12 cellular contexts compared by ENCODE assay signal in genomic region chrX:10176121-10177003, GRCh38. TPM values are rescaled to one million over a fixed set of nuclear protein-coding genes. Genes with fewer than 3 reads are reported as not detected.
DNase-seq lines count a peak whose midpoint lies in the region; ATAC-seq, FAIRE-seq and TF ChIP-seq lines count a peak whose summit lies in the region.
"Had no signal": no experiment of that assay in that cellular context is flagged by ENCODE, and none has a peak within 500 bp of the region (broad histone marks: within the 10 kb centered on the region; RNA-seq: fewer than 3 reads in every experiment).

No MANE protein-coding gene starts in this region.

- no peak for DNase-seq in activated naive CD4-positive, alpha-beta T cell treated with anti-CD3 and anti-CD28 coated beads, Interleukin-2, amount 10 ng/mL, durations not matched to agents 7 days and 5 days
- no peak for DNase-seq in activated naive CD4-positive, alpha-beta T cell (lab: John Stamatoyannopoulos, UW)
- DNase-seq in UCSD-AML1 (lab: John Stamatoyannopoulos, UW; ENCODE audit: unreplicated experiment): peak; percentile 26
- DNase-seq in upper lobe of right lung: no peak
- no peak for DNase-seq in stimulated activated CD4-positive, alpha-beta T cell treated with anti-CD3 and anti-CD28 coated beads, Interleukin-15, amount 100 ng/mL, for 24 hours
- DNase-seq in cerebellum (ENCODE audit: low spot score): no peak
- DNase-seq: activated CD4-positive, alpha-beta T cell treated with anti-CD3 and anti-CD28 coated beads, Interleukin-2, amount 50 U/mL, for 4 hours; MM.1S had no signal

- TF ChIP-seq CTCF in upper lobe of right lung (IDR thresholded peaks at IDR 0.05): no peak

- H3K4me3 ChIP-seq in upper lobe of right lung: no peak overlapping the region
- H3K4me3 ChIP-seq: lung had no signal

- peak overlapping the region; percentile 42 for H3K27ac Mint-ChIP-seq in activated naive CD4-positive, alpha-beta T cell treated with anti-CD3 and anti-CD28 coated beads, Interleukin-2, amount 10 ng/mL, durations not matched to agents 7 days and 5 days

- peak; percentile 94 for FAIRE-seq in islet of Langerhans (lab: Jason Lieb, UNC)
- FAIRE-seq: A204.1 had no signal

- CTCF ChIA-PET in activated naive CD4-positive, alpha-beta T cell treated with anti-CD3 and anti-CD28 coated beads, Interleukin-2, amount 10 ng/mL, durations not matched to agents 7 days and 5 days (lab: Charles Lee): interaction anchor here (1.0 kb wide), 1 partner anchor 56 kb away, joined by 5 read pairs; no protein-coding TSS in a partner anchor

- H3K27ac ChIP-seq in upper lobe of right lung: no peak overlapping the region

- no peak overlapping the region for H3K4me3 Mint-ChIP-seq in activated naive CD4-positive, alpha-beta T cell treated with anti-CD3 and anti-CD28 coated beads, Interleukin-2, amount 10 ng/mL, durations not matched to agents 7 days and 5 days

- H3K9me3 Mint-ChIP-seq in activated naive CD4-positive, alpha-beta T cell treated with anti-CD3 and anti-CD28 coated beads, Interleukin-2, amount 10 ng/mL, durations not matched to agents 7 days and 5 days: no peaks in the 10 kb centered on the region

- H3K27me3 ChIP-seq in upper lobe of right lung: no peaks in the 10 kb centered on the region

- ATAC-seq in upper lobe of right lung: peak; percentile 46
- ATAC-seq in HG03039 (IDR thresholded peaks at IDR 0.05; ENCODE audit: unreplicated experiment): no peak

- peaks cover 9% of the 10 kb centered on the region for H3K27me3 Mint-ChIP-seq in activated naive CD4-positive, alpha-beta T cell treated with anti-CD3 and anti-CD28 coated beads, Interleukin-2, amount 10 ng/mL, durations not matched to agents 7 days and 5 days

- H3K9me3 ChIP-seq in upper lobe of right lung: no peaks in the 10 kb centered on the region

- H3K36me3 Mint-ChIP-seq in activated naive CD4-positive, alpha-beta T cell treated with anti-CD3 and anti-CD28 coated beads, Interleukin-2, amount 10 ng/mL, durations not matched to agents 7 days and 5 days: no peaks in the 10 kb centered on the region

- H3K4me1 Mint-ChIP-seq in activated naive CD4-positive, alpha-beta T cell treated with anti-CD3 and anti-CD28 coated beads, Interleukin-2, amount 10 ng/mL, durations not matched to agents 7 days and 5 days: peaks cover 10% of the 10 kb centered on the region

- no peaks in the 10 kb centered on the region for H3K4me1 ChIP-seq in upper lobe of right lung

- intact Hi-C loops in upper lobe of right lung (cut with DNase I): no loop called here

- H3K36me3 ChIP-seq in upper lobe of right lung: no peaks in the 10 kb centered on the region

RNA-seq across cellular contexts. Expression of gene CLCN4, which starts 19.6 kb away (rescaled TPM):
- total RNA-seq in upper lobe of right lung (9.8 TPM), cerebellum (44.0 TPM)
